ENCODE assay signal across 1 cellular context in genomic region chr6:34661379-34661778, GRCh38.
TF ChIP-seq lines count a peak whose summit lies in the region.

No MANE protein-coding gene starts in this region.

TF ChIP-seq in WTC11, 78 proteins besides CTCF, POLR2A, EP300 and RAD21 (continued from another document):
- TF ChIP-seq FOXP4 (CRISPR knock-in tag; IDR thresholded peaks at IDR 0.05), result no peak
- TF ChIP-seq, protein P1, sequence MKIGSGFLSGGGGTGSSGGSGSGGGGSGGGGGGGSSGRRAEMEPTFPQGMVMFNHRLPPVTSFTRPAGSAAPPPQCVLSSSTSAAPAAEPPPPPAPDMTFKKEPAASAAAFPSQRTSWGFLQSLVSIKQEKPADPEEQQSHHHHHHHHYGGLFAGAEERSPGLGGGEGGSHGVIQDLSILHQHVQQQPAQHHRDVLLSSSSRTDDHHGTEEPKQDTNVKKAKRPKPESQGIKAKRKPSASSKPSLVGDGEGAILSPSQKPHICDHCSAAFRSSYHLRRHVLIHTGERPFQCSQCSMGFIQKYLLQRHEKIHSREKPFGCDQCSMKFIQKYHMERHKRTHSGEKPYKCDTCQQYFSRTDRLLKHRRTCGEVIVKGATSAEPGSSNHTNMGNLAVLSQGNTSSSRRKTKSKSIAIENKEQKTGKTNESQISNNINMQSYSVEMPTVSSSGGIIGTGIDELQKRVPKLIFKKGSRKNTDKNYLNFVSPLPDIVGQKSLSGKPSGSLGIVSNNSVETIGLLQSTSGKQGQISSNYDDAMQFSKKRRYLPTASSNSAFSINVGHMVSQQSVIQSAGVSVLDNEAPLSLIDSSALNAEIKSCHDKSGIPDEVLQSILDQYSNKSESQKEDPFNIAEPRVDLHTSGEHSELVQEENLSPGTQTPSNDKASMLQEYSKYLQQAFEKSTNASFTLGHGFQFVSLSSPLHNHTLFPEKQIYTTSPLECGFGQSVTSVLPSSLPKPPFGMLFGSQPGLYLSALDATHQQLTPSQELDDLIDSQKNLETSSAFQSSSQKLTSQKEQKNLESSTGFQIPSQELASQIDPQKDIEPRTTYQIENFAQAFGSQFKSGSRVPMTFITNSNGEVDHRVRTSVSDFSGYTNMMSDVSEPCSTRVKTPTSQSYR (CRISPR knock-in tag; IDR thresholded peaks at IDR 0.05), result no peak
- TF ChIP-seq OVOL2 (CRISPR knock-in tag; IDR thresholded peaks at IDR 0.05; ENCODE audit: borderline replicate concordance), result no peak
- TF ChIP-seq, protein P2, sequence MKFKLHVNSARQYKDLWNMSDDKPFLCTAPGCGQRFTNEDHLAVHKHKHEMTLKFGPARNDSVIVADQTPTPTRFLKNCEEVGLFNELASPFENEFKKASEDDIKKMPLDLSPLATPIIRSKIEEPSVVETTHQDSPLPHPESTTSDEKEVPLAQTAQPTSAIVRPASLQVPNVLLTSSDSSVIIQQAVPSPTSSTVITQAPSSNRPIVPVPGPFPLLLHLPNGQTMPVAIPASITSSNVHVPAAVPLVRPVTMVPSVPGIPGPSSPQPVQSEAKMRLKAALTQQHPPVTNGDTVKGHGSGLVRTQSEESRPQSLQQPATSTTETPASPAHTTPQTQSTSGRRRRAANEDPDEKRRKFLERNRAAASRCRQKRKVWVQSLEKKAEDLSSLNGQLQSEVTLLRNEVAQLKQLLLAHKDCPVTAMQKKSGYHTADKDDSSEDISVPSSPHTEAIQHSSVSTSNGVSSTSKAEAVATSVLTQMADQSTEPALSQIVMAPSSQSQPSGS (CRISPR knock-in tag; IDR thresholded peaks at IDR 0.05; ENCODE audit: borderline replicate concordance, low read depth), result no peak
- TF ChIP-seq NR1H2 (CRISPR knock-in tag; IDR thresholded peaks at IDR 0.05), result no peak
- no peak for TF ChIP-seq SMAD3 (CRISPR knock-in tag; IDR thresholded peaks at IDR 0.05; ENCODE audit: borderline replicate concordance)
- TF ChIP-seq, protein P3, sequence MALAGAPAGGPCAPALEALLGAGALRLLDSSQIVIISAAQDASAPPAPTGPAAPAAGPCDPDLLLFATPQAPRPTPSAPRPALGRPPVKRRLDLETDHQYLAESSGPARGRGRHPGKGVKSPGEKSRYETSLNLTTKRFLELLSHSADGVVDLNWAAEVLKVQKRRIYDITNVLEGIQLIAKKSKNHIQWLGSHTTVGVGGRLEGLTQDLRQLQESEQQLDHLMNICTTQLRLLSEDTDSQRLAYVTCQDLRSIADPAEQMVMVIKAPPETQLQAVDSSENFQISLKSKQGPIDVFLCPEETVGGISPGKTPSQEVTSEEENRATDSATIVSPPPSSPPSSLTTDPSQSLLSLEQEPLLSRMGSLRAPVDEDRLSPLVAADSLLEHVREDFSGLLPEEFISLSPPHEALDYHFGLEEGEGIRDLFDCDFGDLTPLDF (CRISPR knock-in tag; IDR thresholded peaks at IDR 0.05), result no peak
- no peak for TF ChIP-seq ZBTB43 (CRISPR knock-in tag; IDR thresholded peaks at IDR 0.05)
- TF ChIP-seq, protein P4, sequence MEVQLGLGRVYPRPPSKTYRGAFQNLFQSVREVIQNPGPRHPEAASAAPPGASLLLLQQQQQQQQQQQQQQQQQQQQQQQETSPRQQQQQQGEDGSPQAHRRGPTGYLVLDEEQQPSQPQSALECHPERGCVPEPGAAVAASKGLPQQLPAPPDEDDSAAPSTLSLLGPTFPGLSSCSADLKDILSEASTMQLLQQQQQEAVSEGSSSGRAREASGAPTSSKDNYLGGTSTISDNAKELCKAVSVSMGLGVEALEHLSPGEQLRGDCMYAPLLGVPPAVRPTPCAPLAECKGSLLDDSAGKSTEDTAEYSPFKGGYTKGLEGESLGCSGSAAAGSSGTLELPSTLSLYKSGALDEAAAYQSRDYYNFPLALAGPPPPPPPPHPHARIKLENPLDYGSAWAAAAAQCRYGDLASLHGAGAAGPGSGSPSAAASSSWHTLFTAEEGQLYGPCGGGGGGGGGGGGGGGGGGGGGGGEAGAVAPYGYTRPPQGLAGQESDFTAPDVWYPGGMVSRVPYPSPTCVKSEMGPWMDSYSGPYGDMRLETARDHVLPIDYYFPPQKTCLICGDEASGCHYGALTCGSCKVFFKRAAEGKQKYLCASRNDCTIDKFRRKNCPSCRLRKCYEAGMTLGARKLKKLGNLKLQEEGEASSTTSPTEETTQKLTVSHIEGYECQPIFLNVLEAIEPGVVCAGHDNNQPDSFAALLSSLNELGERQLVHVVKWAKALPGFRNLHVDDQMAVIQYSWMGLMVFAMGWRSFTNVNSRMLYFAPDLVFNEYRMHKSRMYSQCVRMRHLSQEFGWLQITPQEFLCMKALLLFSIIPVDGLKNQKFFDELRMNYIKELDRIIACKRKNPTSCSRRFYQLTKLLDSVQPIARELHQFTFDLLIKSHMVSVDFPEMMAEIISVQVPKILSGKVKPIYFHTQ (CRISPR knock-in tag; IDR thresholded peaks at IDR 0.05), result no peak
- no peak for TF ChIP-seq ZNF263 (CRISPR knock-in tag; IDR thresholded peaks at IDR 0.05; ENCODE audit: low read depth)
- TF ChIP-seq MYBL2 (CRISPR knock-in tag; IDR thresholded peaks at IDR 0.05), result no peak
- no peak for TF ChIP-seq MLX (CRISPR knock-in tag; IDR thresholded peaks at IDR 0.05)
